In genomic region chr2:121074322-121074932, GRCh38 we compare ENCODE assay signal across 1 cellular context.
TF ChIP-seq lines count a peak whose summit lies in the region.

No MANE protein-coding gene starts in this region.

TF ChIP-seq in IMR-90, 13 proteins besides CTCF, POLR2A, EP300 and RAD21:
- TF ChIP-seq USF2 (IDR thresholded peaks at IDR 0.05; ENCODE audit: low read depth, low read length) (no peak), ELK1 (IDR thresholded peaks at IDR 0.05; ENCODE audit: borderline replicate concordance, low read depth, low read length) (no peak), MAZ (IDR thresholded peaks at IDR 0.05; ENCODE audit: borderline replicate concordance, low read depth, low read length) (no peak), BHLHE40 (IDR thresholded peaks at IDR 0.05; ENCODE audit: low read depth, low read length) (no peak), MAFK (IDR thresholded peaks at IDR 0.05; ENCODE audit: low read depth, low read length) (no peak), MXI1 (IDR thresholded peaks at IDR 0.05; ENCODE audit: borderline replicate concordance, low read depth, low read length) (no peak), RFX5 (IDR thresholded peaks at IDR 0.05; ENCODE audit: low read depth, low read length) (no peak), RCOR1 (IDR thresholded peaks at IDR 0.05; ENCODE audit: insufficient replicate concordance, low read length) (no peak), CHD1 (IDR thresholded peaks at IDR 0.05; ENCODE audit: low read depth, low read length) (no peak), CEBPB (IDR thresholded peaks at IDR 0.05; ENCODE audit: low read depth, low read length) (no peak), SMC3 (IDR thresholded peaks at IDR 0.05; ENCODE audit: low read depth, low read length) (no peak), NFE2L2 (IDR thresholded peaks at IDR 0.05; ENCODE audit: low read depth, low read length) (no peak), FOS (IDR thresholded peaks at IDR 0.05; ENCODE audit: low read depth, low read length) (no peak)
TF ChIP-seq in IMR-90: peak in this region for 0.
